18 cellular contexts compared by ENCODE assay signal in the genomic region with DNA sequence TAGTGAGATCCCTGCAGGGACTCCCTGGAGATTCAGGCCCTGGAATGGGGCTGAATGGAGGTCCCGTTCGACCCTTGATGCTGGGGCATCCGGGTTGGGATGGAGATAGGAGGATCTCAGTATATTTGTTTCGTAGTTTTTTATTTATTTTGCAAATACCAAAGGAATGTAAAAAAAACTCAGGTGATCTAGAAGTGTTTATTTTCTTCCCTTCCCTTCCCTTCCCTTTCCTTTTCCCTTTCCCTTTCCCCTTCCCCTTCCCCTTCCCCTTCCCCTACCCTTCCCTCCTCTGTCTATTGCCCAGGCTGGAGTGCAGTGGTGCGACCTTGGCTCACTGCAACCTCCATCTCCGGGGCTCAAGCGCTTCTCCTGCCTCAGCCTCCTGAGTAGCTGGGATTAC. TPM values are rescaled to one million over a fixed set of nuclear protein-coding genes. Genes with fewer than 3 reads are reported as not detected.
DNase-seq lines count a peak whose midpoint lies in the region; ATAC-seq and TF ChIP-seq lines count a peak whose summit lies in the region.
"Had no signal": no experiment of that assay in that cellular context is flagged by ENCODE, and none has a peak within 500 bp of the region (broad histone marks: within the 10 kb centered on the region; RNA-seq: fewer than 3 reads in every experiment).

No MANE protein-coding gene starts in this region.

- H3K27ac ChIP-seq in 22Rv1 (peak overlapping the region; percentile 4; the same call in 1 of the 2 replicates), HEK293 (ENCODE audit: extremely low read depth, low read depth, low read length) (no peak overlapping the region)
- H3K27ac ChIP-seq in CD4-positive, alpha-beta T cell (ENCODE audit: low read depth, low read length): no peak overlapping the region

- H3K4me3 ChIP-seq in HEK293 (ENCODE audit: low read depth, low read length): no peak overlapping the region
- H3K4me3 ChIP-seq: HAP-1 had no signal

- TF ChIP-seq CTCF in 22Rv1 (IDR thresholded peaks at IDR 0.05): no peak
- TF ChIP-seq CTCF in HEK293 (tag by site-specific recombination; IDR thresholded peaks at IDR 0.05): no peak
- TF ChIP-seq CTCF in neural crest cell (conservative IDR thresholded peaks at IDR 0.05): no peak
- no peak for TF ChIP-seq CTCF in CD4-positive, alpha-beta T cell (IDR thresholded peaks at IDR 0.05)
- no peak for TF ChIP-seq CTCF in MCF 10A (IDR thresholded peaks at IDR 0.05; ENCODE audit: unreplicated experiment)

- H3K27ac Mint-ChIP-seq in neural crest cell (ENCODE audit: unreplicated experiment) (no peak overlapping the region), MCF 10A (ENCODE audit: low read depth, unreplicated experiment) (no peak overlapping the region)
- H3K27ac Mint-ChIP-seq in stimulated activated effector memory CD8-positive, alpha-beta T cell treated with anti-CD3 and anti-CD28 coated beads, Interleukin-12 subunit alpha, Interleukin-12 subunit beta, amount 100 ng/mL, for 72 hours: peak overlapping the region; percentile 61
- H3K27ac Mint-ChIP-seq in CD4-positive, alpha-beta T cell: no peak overlapping the region
- H3K27ac Mint-ChIP-seq: CD8-positive, alpha-beta T cell; HFFc6 had no signal

- H3K9me3 ChIP-seq in HEK293 (ENCODE audit: control insufficient read depth, insufficient read depth, low read depth, low read length): no peaks in the 10 kb centered on the region
- no peaks in the 10 kb centered on the region for H3K9me3 ChIP-seq in CD4-positive, alpha-beta T cell (ENCODE audit: control insufficient read depth, low read length)
- H3K9me3 ChIP-seq: HAP-1 had no signal

- POLR2A ChIA-PET in HEK293 (lab: Yijun Ruan, JAX): no interaction called here
- POLR2A ChIA-PET in CD4-positive, alpha-beta T cell (lab: Charles Lee): no interaction called here
- POLR2A ChIA-PET in MCF 10A (lab: Yijun Ruan, JAX): interaction anchor here (0.7 kb wide), 1 partner anchor 510 kb away, joined by 3 read pairs; no protein-coding TSS in a partner anchor

- no peak for ATAC-seq in stimulated activated effector memory CD8-positive, alpha-beta T cell treated with anti-CD3 and anti-CD28 coated beads, Interleukin-12 subunit alpha, Interleukin-12 subunit beta, amount 100 ng/mL, for 72 hours
- ATAC-seq in CD4-positive, alpha-beta T cell (ENCODE audit: poor library complexity): no peak
- ATAC-seq in GM21825 (IDR thresholded peaks at IDR 0.05; ENCODE audit: unreplicated experiment): no peak
- ATAC-seq: CD8-positive, alpha-beta T cell had no signal

- H3K4me1 Mint-ChIP-seq in neural crest cell (peaks cover 11% of the 10 kb centered on the region), MCF 10A (ENCODE audit: insufficient read depth, unreplicated experiment) (peaks cover 6% of the 10 kb centered on the region)
- H3K4me1 Mint-ChIP-seq in stimulated activated effector memory CD8-positive, alpha-beta T cell treated with anti-CD3 and anti-CD28 coated beads, Interleukin-12 subunit alpha, Interleukin-12 subunit beta, amount 100 ng/mL, for 72 hours: peaks cover 24% of the 10 kb centered on the region
- peaks cover 12% of the 10 kb centered on the region for H3K4me1 Mint-ChIP-seq in CD4-positive, alpha-beta T cell (ENCODE audit: low read depth)

- DNase-seq in neural crest cell (ENCODE audit: low read depth, low spot score) (no peak), MCF 10A (ENCODE audit: unreplicated experiment) (no peak)
- DNase-seq in stimulated activated effector memory CD8-positive, alpha-beta T cell treated with anti-CD3 and anti-CD28 coated beads, Interleukin-12 subunit alpha, Interleukin-12 subunit beta, amount 100 ng/mL, for 72 hours (ENCODE audit: low spot score in 2 of 2): no peak
- DNase-seq in CD4-positive, alpha-beta T cell: no peak
- DNase-seq: C1 segment of cervical spinal cord; CD8-positive, alpha-beta T cell; DMS53; DMS79 treated with DMSO at 0.1 percent for 48 hours; GF-D8; GOT3; HFFc6 had no signal

- H3K9me3 Mint-ChIP-seq in neural crest cell (no peaks in the 10 kb centered on the region), MCF 10A (ENCODE audit: unreplicated experiment) (no peaks in the 10 kb centered on the region)
- H3K9me3 Mint-ChIP-seq in stimulated activated effector memory CD8-positive, alpha-beta T cell treated with anti-CD3 and anti-CD28 coated beads, Interleukin-12 subunit alpha, Interleukin-12 subunit beta, amount 100 ng/mL, for 72 hours: no peaks in the 10 kb centered on the region
- no peaks in the 10 kb centered on the region for H3K9me3 Mint-ChIP-seq in CD4-positive, alpha-beta T cell
- H3K9me3 Mint-ChIP-seq: CD8-positive, alpha-beta T cell; HFFc6 had no signal

- H3K27me3 Mint-ChIP-seq in neural crest cell (ENCODE audit: low read depth) (no peaks in the 10 kb centered on the region), MCF 10A (ENCODE audit: insufficient read depth, unreplicated experiment) (no peaks in the 10 kb centered on the region)
- no peaks in the 10 kb centered on the region for H3K27me3 Mint-ChIP-seq in CD4-positive, alpha-beta T cell

- no TSS peak for BruUV-seq in MCF 10A (replicated peaks; lab: Mats Ljungman, UMichigan)

- no peaks in the 10 kb centered on the region for H3K36me3 Mint-ChIP-seq in neural crest cell (ENCODE audit: low read depth)
- H3K36me3 Mint-ChIP-seq in stimulated activated effector memory CD8-positive, alpha-beta T cell treated with anti-CD3 and anti-CD28 coated beads, Interleukin-12 subunit alpha, Interleukin-12 subunit beta, amount 100 ng/mL, for 72 hours: peaks cover 47% of the 10 kb centered on the region
- peaks cover 11% of the 10 kb centered on the region for H3K36me3 Mint-ChIP-seq in CD4-positive, alpha-beta T cell (ENCODE audit: low read depth)
- H3K36me3 Mint-ChIP-seq in MCF 10A (ENCODE audit: insufficient read depth, unreplicated experiment): peaks cover 22% of the 10 kb centered on the region

- no peaks in the 10 kb centered on the region for H3K27me3 ChIP-seq in CD4-positive, alpha-beta T cell (ENCODE audit: control insufficient read depth, insufficient read depth, low read length)

- CTCF ChIA-PET in HEK293 (lab: Yijun Ruan, JAX) (interaction anchor here (0.6 to 3.1 kb wide), 3 partner anchors 44 to 1247 kb away, joined by 4 to 9 read pairs (median 7); no protein-coding TSS in a partner anchor), MCF 10A (lab: Yijun Ruan, JAX) (interaction anchor here (1.1 to 2.4 kb wide), 2 partner anchors 45 to 47 kb away, joined by 3 to 15 read pairs; no protein-coding TSS in a partner anchor)
- CTCF ChIA-PET in CD4-positive, alpha-beta T cell (lab: Charles Lee): interaction anchor here (0.7 kb wide), 1 partner anchor 49 kb away, joined by 3 read pairs; no protein-coding TSS in a partner anchor

- H3K4me1 ChIP-seq in HEK293 (ENCODE audit: control insufficient read depth, insufficient read depth, low read length): peaks cover 4% of the 10 kb centered on the region; the same call in 1 of the 2 replicates

- H3K36me3 ChIP-seq in HEK293 (ENCODE audit: control insufficient read depth in 2 of 2, insufficient read depth in 1 of 2, low read length in 2 of 2): peaks cover 0 to 28% of the 10 kb centered on the region in 2 experiments; a peak in 2 of 3 replicates

- H3K4me3 Mint-ChIP-seq in neural crest cell (peak overlapping the region; percentile 44), MCF 10A (ENCODE audit: unreplicated experiment) (no peak overlapping the region)
- no peak overlapping the region for H3K4me3 Mint-ChIP-seq in stimulated activated effector memory CD8-positive, alpha-beta T cell treated with anti-CD3 and anti-CD28 coated beads, Interleukin-12 subunit alpha, Interleukin-12 subunit beta, amount 100 ng/mL, for 72 hours
- no peak overlapping the region for H3K4me3 Mint-ChIP-seq in CD4-positive, alpha-beta T cell
- H3K4me3 Mint-ChIP-seq: CD8-positive, alpha-beta T cell; HFFc6 had no signal

- intact Hi-C loops in CD4-positive, alpha-beta T cell (cut with DNase I, micrococcal nuclease): no loop called here
- intact Hi-C loops in MCF 10A (cut with micrococcal nuclease): no loop called here

TF ChIP-seq in HEK293, 187 proteins besides CTCF, POLR2A, EP300 and RAD21 (continues in another document):
- peak; percentile 41; the same call in 1 of the 2 replicates for TF ChIP-seq ZNF394 (tag by site-specific recombination; IDR thresholded peaks at IDR 0.05; ENCODE audit: borderline replicate concordance)
- no peak for TF ChIP-seq ZNF585B (tag by site-specific recombination; IDR thresholded peaks at IDR 0.05)
- peak; percentile 85 for TF ChIP-seq PRDM1 (tag by site-specific recombination; IDR thresholded peaks at IDR 0.05)
- TF ChIP-seq, protein P1, sequence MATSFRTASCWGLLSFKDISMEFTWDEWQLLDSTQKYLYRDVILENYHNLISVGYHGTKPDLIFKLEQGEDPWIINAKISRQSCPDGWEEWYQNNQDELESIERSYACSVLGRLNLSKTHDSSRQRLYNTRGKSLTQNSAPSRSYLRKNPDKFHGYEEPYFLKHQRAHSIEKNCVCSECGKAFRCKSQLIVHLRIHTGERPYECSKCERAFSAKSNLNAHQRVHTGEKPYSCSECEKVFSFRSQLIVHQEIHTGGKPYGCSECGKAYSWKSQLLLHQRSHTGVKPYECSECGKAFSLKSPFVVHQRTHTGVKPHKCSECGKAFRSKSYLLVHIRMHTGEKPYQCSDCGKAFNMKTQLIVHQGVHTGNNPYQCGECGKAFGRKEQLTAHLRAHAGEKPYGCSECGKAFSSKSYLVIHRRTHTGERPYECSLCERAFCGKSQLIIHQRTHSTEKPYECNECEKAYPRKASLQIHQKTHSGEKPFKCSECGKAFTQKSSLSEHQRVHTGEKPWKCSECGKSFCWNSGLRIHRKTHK (tag by site-specific recombination; IDR thresholded peaks at IDR 0.05): no peak
- no peak for TF ChIP-seq ZFP3 (tag by site-specific recombination; IDR thresholded peaks at IDR 0.05; ENCODE audit: low read depth)

RNA-seq across cellular contexts. Expression of a gene that starts 4.5 kb away (rescaled TPM):
- total RNA-seq in neural crest cell (57.8 TPM in 2 replicates), MCF 10A (2022) (24.8 and 27.9 TPM in 2 replicates)
- total RNA-seq in CD4-positive, alpha-beta T cell: 10 to 100 TPM; 21.2 to 24.0 TPM

RNA-seq across cellular contexts. Expression of a gene that starts 7.2 kb away (rescaled TPM):
- total RNA-seq in neural crest cell (37.4 and 43.3 TPM in 2 replicates), MCF 10A (2022) (13.0 and 14.5 TPM in 2 replicates)
- total RNA-seq in CD4-positive, alpha-beta T cell: 10 to 100 TPM; 15.3 TPM

RNA-seq across cellular contexts. Expression of a gene that starts 32.5 kb away (rescaled TPM):
- total RNA-seq in neural crest cell (44.9 and 49.9 TPM in 2 replicates), MCF 10A (2022) (57.4 and 60.4 TPM in 2 replicates)
- total RNA-seq in CD4-positive, alpha-beta T cell: 10 to 100 TPM; 41.4 to 43.4 TPM

RNA-seq across cellular contexts. Expression of a gene that starts 35.3 kb away (rescaled TPM):
- total RNA-seq in neural crest cell (0.82 and 1.8 TPM in 2 replicates), MCF 10A (2022) (not detected in 2 replicates)
- not detected for total RNA-seq in CD4-positive, alpha-beta T cell
- total RNA-seq: A172; CD8-positive, alpha-beta T cell; Daoy; G401; HFFc6 had no signal

RNA-seq across cellular contexts. Expression of a gene that starts 36.2 kb away (rescaled TPM):
- 73.4 and 74.2 TPM in 2 replicates for total RNA-seq in neural crest cell
- total RNA-seq in CD4-positive, alpha-beta T cell: 10 to 100 TPM; 28.4 to 28.7 TPM
- 58.8 and 65.8 TPM in 2 replicates for total RNA-seq in MCF 10A (2022)
